ENCODE assay signal across 9 cellular contexts in the genomic region with DNA sequence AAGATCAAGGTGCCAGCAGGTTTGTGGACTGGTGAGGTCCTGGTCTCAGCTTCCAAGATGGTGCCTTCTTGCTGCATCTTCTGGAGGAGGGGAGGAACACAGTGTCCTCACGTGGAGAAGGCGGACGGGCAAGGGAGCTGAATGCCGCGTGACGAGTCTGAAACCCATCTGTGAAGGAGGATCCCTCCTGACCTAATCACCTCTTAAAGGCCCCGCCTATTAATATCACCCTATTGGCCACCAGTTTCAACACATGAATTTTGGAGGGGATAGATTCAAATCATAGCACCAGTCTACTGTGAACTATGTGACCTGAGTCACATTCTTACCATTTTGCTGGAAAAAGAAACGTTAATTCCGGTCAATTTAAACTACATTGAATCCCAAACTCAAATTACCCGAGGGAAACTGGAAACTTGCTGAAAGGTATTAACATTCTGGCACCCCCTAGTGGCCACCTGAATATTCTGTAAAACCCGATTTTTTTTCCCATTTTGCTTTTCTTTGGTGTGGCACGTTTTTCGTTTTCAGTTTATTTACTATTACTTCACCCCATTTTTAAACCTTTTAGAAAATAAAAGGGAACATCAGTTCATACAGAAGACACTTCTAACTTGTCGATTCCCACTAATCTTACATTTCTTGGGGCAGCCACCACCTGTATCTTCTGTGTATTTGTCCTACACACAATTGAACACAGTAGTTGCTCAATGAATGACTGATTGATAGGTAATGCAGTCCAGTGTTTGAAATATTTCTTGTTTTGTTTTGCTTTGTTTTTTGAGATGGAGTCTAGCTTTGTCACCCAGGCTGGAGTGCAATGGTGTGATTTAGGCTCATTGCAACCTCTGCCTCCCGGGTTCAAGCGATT. TPM values are rescaled to one million over a fixed set of nuclear protein-coding genes. Genes with fewer than 3 reads are reported as not detected.
A peak's percentile ranks its signal among the peaks of the same experiment; 100 is the strongest.
DNase-seq lines count a peak whose midpoint lies in the region; ATAC-seq, FAIRE-seq and TF ChIP-seq lines count a peak whose summit lies in the region.
"Had no signal": no experiment of that assay in that cellular context is flagged by ENCODE, and none has a peak within 500 bp of the region (broad histone marks: within the 10 kb centered on the region; RNA-seq: fewer than 3 reads in every experiment).

No MANE protein-coding gene starts in this region.

- H3K27me3 ChIP-seq in HL-60 (ENCODE audit: insufficient read depth, poor library complexity, severe bottlenecking): no peaks in the 10 kb centered on the region
- H3K27me3 ChIP-seq: SJSA1 had no signal

- no peak for ATAC-seq in GM18870 (IDR thresholded peaks at IDR 0.05; ENCODE audit: unreplicated experiment)

- FAIRE-seq in GM12892 (lab: Jason Lieb, UNC): peak; percentile 74
- FAIRE-seq in RCC 7860 (lab: Jason Lieb, UNC): peak; percentile 60
- peak; percentile 95 for FAIRE-seq in islet of Langerhans (lab: Jason Lieb, UNC)

- TF ChIP-seq CTCF in HL-60 (IDR thresholded peaks at IDR 0.05; ENCODE audit: insufficient read depth, low read length): peak; percentile 44

- no peak for TF ChIP-seq POLR2A in GM12892 (IDR thresholded peaks at IDR 0.05; ENCODE audit: low read depth, low read length)

- H3K4me3 ChIP-seq in HL-60 (replicated peaks; ENCODE audit: insufficient read depth, low read length): no peak overlapping the region
- H3K4me3 ChIP-seq: SJSA1 had no signal

- DNase-seq in AG20443 (ENCODE audit: low spot score) (peak; percentile 52), GM12892 (ENCODE audit: insufficient read length) (no peak), HL-60 (ENCODE audit: low read depth in 1 of 2, low spot score in 1 of 2) (peak in 1 of 2 experiments; percentile 39), RCC 7860 (ENCODE audit: low spot score) (peak; percentile 14), astrocyte of the hippocampus (ENCODE audit: low read depth, low spot score) (peak; percentile 61)
- DNase-seq in stimulated activated CD8-positive, alpha-beta memory T cell treated with anti-CD3 and anti-CD28 coated beads, Interleukin-15, amount 100 ng/mL, for 1 hour (ENCODE audit: low read depth): peak; percentile 24

- H3K27ac ChIP-seq in HL-60 (replicated peaks): no peak overlapping the region
- H3K27ac ChIP-seq: SJSA1 had no signal

RNA-seq across cellular contexts. Expression of a gene that starts 17.9 kb away (rescaled TPM):
- polyA plus RNA-seq in GM12892 (2012; ENCODE audit: missing spikeins): not detected

RNA-seq across cellular contexts. Expression of a gene that starts 24.0 kb away (rescaled TPM):
- polyA plus RNA-seq in GM12892 (2012; ENCODE audit: missing spikeins): 25.5 TPM
